8 cellular contexts compared by ENCODE assay signal in the genomic region with DNA sequence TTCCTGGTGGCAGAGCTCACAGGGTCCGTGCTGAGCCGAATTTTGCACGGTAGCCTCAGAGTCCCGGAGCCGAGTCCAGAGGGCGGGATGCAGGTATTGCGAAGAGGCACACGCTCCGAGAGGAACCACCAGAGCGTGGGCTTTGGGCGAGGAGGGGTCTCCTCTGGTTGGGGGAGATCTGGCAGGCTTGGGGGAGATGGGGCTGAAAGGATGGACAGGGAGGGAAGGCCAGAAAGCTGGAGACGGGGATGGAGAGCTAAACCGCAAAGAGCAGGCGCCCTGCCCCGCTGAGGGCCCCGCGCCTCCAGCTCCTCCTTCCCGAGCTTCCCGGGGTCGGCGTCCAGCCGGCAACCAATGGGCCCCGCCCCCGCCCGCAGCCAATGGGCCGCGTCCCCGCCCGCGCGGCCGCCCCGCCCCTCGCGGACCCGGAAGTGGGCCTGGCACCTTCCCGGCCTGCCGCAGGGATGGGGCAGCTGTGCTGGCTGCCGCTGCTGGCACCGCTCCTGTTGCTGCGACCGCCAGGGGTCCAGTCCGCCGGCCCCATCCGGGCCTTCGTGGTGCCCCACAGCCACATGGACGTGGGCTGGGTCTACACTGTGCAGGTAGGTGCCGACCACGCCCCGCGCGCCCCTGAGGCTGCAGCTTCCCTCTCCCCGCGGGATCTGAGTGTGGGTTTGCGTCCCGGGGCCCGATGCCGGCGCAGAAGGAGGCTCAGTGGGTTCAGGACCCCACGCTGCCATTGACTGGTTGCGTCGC. TPM values are rescaled to one million over a fixed set of nuclear protein-coding genes. Genes with fewer than 3 reads are reported as not detected.
DNase-seq lines count a peak whose midpoint lies in the region; ATAC-seq lines count a peak whose summit lies in the region.

Gene MAN2B2 (plus strand): TSS at position 443 of the 756 bp plus-strand sequence. CDS start 22 bp downstream, at position 465.

- ATAC-seq in GM19452 (IDR thresholded peaks at IDR 0.05; ENCODE audit: unreplicated experiment), result peak; percentile 95

- DNase-seq in COLO668 (lab: John Stamatoyannopoulos, UW; ENCODE audit: unreplicated experiment) (peak; percentile 93), HK-2 (ENCODE audit: unreplicated experiment) (peak; percentile 91), NOMO-1 treated with dmso at 0.1 percent for 144 hours (lab: John Stamatoyannopoulos, UW; ENCODE audit: unreplicated experiment) (peak; percentile 54), midbrain (lab: John Stamatoyannopoulos, UW) (peak; percentile 91)
- DNase-seq in activated CD8-positive, alpha-beta memory T cell treated with anti-CD3 and anti-CD28 coated beads, Interleukin-2, amount 50 U/mL, for 24 hours (ENCODE audit: extremely low read depth), result peak; percentile 49
- peak; percentile 80 to 81 for DNase-seq in stimulated activated CD8-positive, alpha-beta memory T cell treated with anti-CD3 and anti-CD28 coated beads, Interleukin-15, amount 100 ng/mL, for 48 hours (ENCODE audit: low read depth in 2 of 2)

- in situ Hi-C loops in endometrial microvascular endothelial cells (cut with HindIII; ENCODE audit: inconsistent ontology term, low pct_unique_long_range_greater_than_20kb, low sequenced_read_pairs), result no loop called here

RNA-seq across cellular contexts. Expression of gene MAN2B2, which starts in this region (rescaled TPM):
- 20.4 TPM for total RNA-seq in endometrial microvascular endothelial cells (ENCODE audit: inconsistent ontology term)

Comparison
In these comparisons a context has a peak if more than half of its experiments do, and no peak if none do; other contexts are left out.
1. Peak in every context shown above with its lines: DNase-seq and ATAC-seq.